1 cellular context compared by ENCODE assay signal in genomic region chr5:108381955-108382783, GRCh38.
TF ChIP-seq lines count a peak whose summit lies in the region.

TSS of gene FBXL17 (minus strand) at chr5:108382098.

TF ChIP-seq in HepG2, 621 proteins besides CTCF, POLR2A, EP300 and RAD21 (continued from another document and continues in another):
- TF ChIP-seq ZBTB39 (CRISPR knock-in tag; IDR thresholded peaks at IDR 0.05) = no peak
- peak; percentile 91 for TF ChIP-seq GABPB1 (CRISPR knock-in tag; IDR thresholded peaks at IDR 0.05)
- TF ChIP-seq U2AF2 (IDR thresholded peaks at IDR 0.05; ENCODE audit: low read depth, low read length) = no peak
- no peak; the same call in 1 of the 2 replicates for TF ChIP-seq ZNF460 (CRISPR knock-in tag; IDR thresholded peaks at IDR 0.05; ENCODE audit: borderline replicate concordance)
- TF ChIP-seq ZSCAN30 (CRISPR knock-in tag; IDR thresholded peaks at IDR 0.05) = 0 out of 2 replicates have a peak, but pooled peaks have one; percentile 11
- no peak for TF ChIP-seq ZNF530 (CRISPR knock-in tag; IDR thresholded peaks at IDR 0.05; ENCODE audit: low read depth)
- no peak for TF ChIP-seq FIP1L1 (IDR thresholded peaks at IDR 0.05; ENCODE audit: borderline replicate concordance, insufficient read depth, low read depth, low read length)
- TF ChIP-seq ZFP37 (CRISPR knock-in tag; IDR thresholded peaks at IDR 0.05; ENCODE audit: borderline replicate concordance) = peak; percentile 97
- TF ChIP-seq ETV6 (CRISPR knock-in tag; conservative IDR thresholded peaks at IDR 0.05) = 0 out of 2 replicates have a peak, but pooled peaks have one; percentile 37
- TF ChIP-seq AFF4 (CRISPR knock-in tag; IDR thresholded peaks at IDR 0.05) = peak; percentile 25; the same call in 1 of the 2 replicates
- peak; percentile 89; the same call in 1 of the 2 replicates for TF ChIP-seq TFAP4 (IDR thresholded peaks at IDR 0.05; ENCODE audit: borderline replicate concordance, low read depth)
- peak; percentile 72; the same call in 1 of the 2 replicates for TF ChIP-seq STAT5B (CRISPR knock-in tag; IDR thresholded peaks at IDR 0.05)
- TF ChIP-seq HNRNPLL (IDR thresholded peaks at IDR 0.05; ENCODE audit: low read depth, low read length, poor library complexity, severe bottlenecking) = peak; percentile 77
- TF ChIP-seq HDAC6 (IDR thresholded peaks at IDR 0.05; ENCODE audit: low read depth, low read length) = no peak
- peak; percentile 74 for TF ChIP-seq HDAC2 (CRISPR knock-in tag; IDR thresholded peaks at IDR 0.05)
- TF ChIP-seq ZNF597 (CRISPR knock-in tag; IDR thresholded peaks at IDR 0.05) = no peak
- 0 out of 2 replicates have a peak, but pooled peaks have one; percentile 86 for TF ChIP-seq TMF1 (CRISPR knock-in tag; IDR thresholded peaks at IDR 0.05; ENCODE audit: low read depth)
- TF ChIP-seq TAF15 (IDR thresholded peaks at IDR 0.05; ENCODE audit: low read depth, low read length, poor library complexity, severe bottlenecking) = peak; percentile 45
- no peak for TF ChIP-seq ZNF24 (IDR thresholded peaks at IDR 0.05)
- TF ChIP-seq DZIP1 (CRISPR knock-in tag; IDR thresholded peaks at IDR 0.05) = no peak
- TF ChIP-seq IKZF4 (CRISPR knock-in tag; IDR thresholded peaks at IDR 0.05; ENCODE audit: borderline replicate concordance, low read depth, not compliant biosample characterization) = peak; percentile 44
- no peak for TF ChIP-seq SETDB1 (CRISPR knock-in tag; IDR thresholded peaks at IDR 0.05; ENCODE audit: borderline replicate concordance)
- TF ChIP-seq ZZZ3 (CRISPR knock-in tag; IDR thresholded peaks at IDR 0.05; ENCODE audit: borderline replicate concordance) = no peak
- TF ChIP-seq ZBTB44 (CRISPR knock-in tag; IDR thresholded peaks at IDR 0.05) = no peak
- TF ChIP-seq RXRA (CRISPR knock-in tag; IDR thresholded peaks at IDR 0.05) = peak; percentile 65
- no peak for TF ChIP-seq CC2D1A (CRISPR knock-in tag; IDR thresholded peaks at IDR 0.05)
- peak; percentile 88 for TF ChIP-seq ZBTB25 (CRISPR knock-in tag; IDR thresholded peaks at IDR 0.05)
- no peak for TF ChIP-seq MLLT10 (CRISPR knock-in tag; IDR thresholded peaks at IDR 0.05)
- TF ChIP-seq ZNF354B (CRISPR knock-in tag; IDR thresholded peaks at IDR 0.05) = peak; percentile 91
- no peak for TF ChIP-seq HNRNPK (IDR thresholded peaks at IDR 0.05; ENCODE audit: low read depth, low read length, poor library complexity, severe bottlenecking)
- TF ChIP-seq ZNF10 (CRISPR knock-in tag; IDR thresholded peaks at IDR 0.05; ENCODE audit: borderline replicate concordance, low read depth) = no peak
- peak; percentile 20; the same call in 1 of the 2 replicates for TF ChIP-seq GFI1 (CRISPR knock-in tag; IDR thresholded peaks at IDR 0.05; ENCODE audit: borderline replicate concordance)
- TF ChIP-seq ZNF180 (CRISPR knock-in tag; IDR thresholded peaks at IDR 0.05; ENCODE audit: borderline replicate concordance, low read depth) = no peak
- TF ChIP-seq ZBTB10 (CRISPR knock-in tag; IDR thresholded peaks at IDR 0.05; ENCODE audit: borderline replicate concordance) = peak; percentile 82
- TF ChIP-seq ZNF484 (CRISPR knock-in tag; IDR thresholded peaks at IDR 0.05; ENCODE audit: borderline replicate concordance, low read depth) = 0 out of 2 replicates have a peak, but pooled peaks have one; percentile 33
- peak; percentile 79 for TF ChIP-seq HDAC1 (CRISPR knock-in tag; IDR thresholded peaks at IDR 0.05)
- no peak for TF ChIP-seq ZNF570 (CRISPR knock-in tag; IDR thresholded peaks at IDR 0.05; ENCODE audit: borderline replicate concordance)
- 0 out of 2 replicates have a peak, but pooled peaks have one; percentile 45 for TF ChIP-seq ZNF441 (CRISPR knock-in tag; IDR thresholded peaks at IDR 0.05; ENCODE audit: borderline replicate concordance)
- TF ChIP-seq ZNF280B (CRISPR knock-in tag; IDR thresholded peaks at IDR 0.05; ENCODE audit: borderline replicate concordance) = peak; percentile 80; the same call in 1 of the 2 replicates
